ENCODE assay signal across 8 cellular contexts in the genomic region with DNA sequence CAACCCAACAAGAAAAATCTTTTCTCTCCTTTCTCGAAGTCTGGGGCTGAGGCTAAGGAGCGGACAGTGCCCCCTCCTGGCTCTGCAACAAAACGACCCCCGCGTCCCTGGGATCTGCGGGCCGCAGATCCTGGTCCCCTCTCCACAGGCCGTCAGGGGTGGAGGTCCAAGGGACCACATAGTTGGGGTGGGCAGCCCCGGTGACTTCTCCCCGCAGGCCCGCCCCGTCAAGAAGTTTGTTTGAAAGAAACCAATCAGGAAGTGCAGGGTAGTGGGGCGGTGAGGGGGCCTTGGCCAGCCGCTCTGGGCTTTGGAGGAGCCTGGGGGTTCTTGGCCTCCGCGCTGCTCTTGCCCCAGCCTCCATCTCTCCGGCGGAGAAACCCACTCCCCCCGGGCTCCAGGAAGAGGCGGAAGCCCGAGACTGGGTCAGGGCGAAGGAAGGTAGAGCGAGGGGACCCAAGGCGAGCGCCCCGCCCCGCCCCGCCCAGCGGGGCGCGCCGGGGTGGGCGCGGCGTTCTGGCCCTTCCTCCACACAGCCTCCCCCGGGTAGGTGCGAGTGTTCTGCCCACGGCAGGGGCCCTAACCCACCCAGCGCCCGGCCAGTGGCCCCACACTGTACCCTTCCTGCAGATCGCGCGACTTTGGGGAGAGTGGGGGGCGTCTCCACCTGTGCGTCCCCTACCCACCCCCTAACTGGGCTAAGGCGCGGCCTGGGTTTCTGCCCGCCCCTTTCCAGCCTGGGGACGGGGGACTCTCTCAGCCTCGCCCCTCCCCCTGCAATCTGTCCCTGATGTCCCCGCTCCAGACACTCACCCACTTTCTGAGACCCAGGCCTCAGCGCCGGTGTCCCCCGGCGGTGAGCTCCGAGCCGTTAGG. TPM values are rescaled to one million over a fixed set of nuclear protein-coding genes. Genes with fewer than 3 reads are reported as not detected.
DNase-seq lines count a peak whose midpoint lies in the region; ATAC-seq and TF ChIP-seq lines count a peak whose summit lies in the region.

No MANE protein-coding gene starts in this region.

- no peaks in the 10 kb centered on the region for H3K79me2 ChIP-seq in OCI-LY7 (ENCODE audit: insufficient read depth, low read depth, low read length)

- no peak overlapping the region for H2AFZ ChIP-seq in OCI-LY7 (ENCODE audit: low read length)

- H3K9me3 ChIP-seq in OCI-LY7 (ENCODE audit: low read length) (no peaks in the 10 kb centered on the region), body of pancreas (no peaks in the 10 kb centered on the region)

- ATAC-seq in body of pancreas (peak; percentile 3), GM21515 (IDR thresholded peaks at IDR 0.05; ENCODE audit: unreplicated experiment) (no peak), GM18909 (IDR thresholded peaks at IDR 0.05; ENCODE audit: poor library complexity, unreplicated experiment) (no peak)

- no peak overlapping the region for H3K27ac ChIP-seq in OCI-LY7 (ENCODE audit: low read depth, low read length, poor library complexity, severe bottlenecking)
- H3K27ac ChIP-seq in body of pancreas: peak overlapping the region; percentile 52 to 83 (median 66)

- H3K36me3 ChIP-seq in OCI-LY7 (ENCODE audit: insufficient read depth, low read length) (no peaks in the 10 kb centered on the region), body of pancreas (replicated peaks in 1 of 2; ENCODE audit: insufficient read depth in 1 of 2, low read depth in 2 of 2) (no peaks in the 10 kb centered on the region)

- intact Hi-C loops in OCI-LY7 (cut with micrococcal nuclease; ENCODE audit: unreplicated experiment): no loop called here
- intact Hi-C loops in body of pancreas (cut with DNase I): no loop called here

- no TSS peak for BruUV-seq in OCI-LY7 (replicated peaks; lab: Mats Ljungman, UMichigan)

- CTCF ChIA-PET in OCI-LY7 (lab: Charles Lee; ENCODE audit: unreplicated experiment): no interaction called here

- H3K4me3 ChIP-seq in OCI-LY7 (ENCODE audit: low read depth, low read length, poor library complexity, severe bottlenecking) (no peak overlapping the region), body of pancreas (peak overlapping the region; percentile 44 to 81)

- WGBS in body of pancreas, 2 donors: 3 to 17% methylated on average over 28 to 51 of the region's 57 CpGs

- no peaks in the 10 kb centered on the region for H3K27me3 ChIP-seq in body of pancreas

- peak overlapping the region; percentile 28; the same call in 1 of the 2 replicates for H3K4me2 ChIP-seq in OCI-LY7 (ENCODE audit: low read length)

- POLR2A ChIA-PET in OCI-LY7 (lab: Charles Lee): interaction anchor here (0.6 kb wide), 1 partner anchor 224 kb away, joined by 5 read pairs; no protein-coding TSS in a partner anchor

- H4K20me1 ChIP-seq in OCI-LY7 (ENCODE audit: insufficient read depth, low read length): no peaks in the 10 kb centered on the region

- DNase-seq in DMS53 (lab: John Stamatoyannopoulos, UW) (peak; percentile 53), DMS53 treated with DMSO at 0.1 percent for 48 hours (lab: John Stamatoyannopoulos, UW; ENCODE audit: unreplicated experiment) (no peak), OCI-LY7 (ENCODE audit: low spot score) (no peak), body of pancreas (peak in 3 of 4 donors; percentile 27 to 48 (median 33)), islet precursor cell (peak; percentile 71)
- DNase-seq in stimulated activated CD4-positive, alpha-beta T cell treated with anti-CD3 and anti-CD28 coated beads, Interleukin-4, amount 100 ng/mL, for 24 hours: peak; percentile 31

- H3K4me1 ChIP-seq in OCI-LY7 (ENCODE audit: insufficient read depth, low read length, poor library complexity, severe bottlenecking) (peaks cover 3% of the 10 kb centered on the region), body of pancreas (peaks cover 42% of the 10 kb centered on the region)

- TF ChIP-seq CTCF in OCI-LY7 (conservative IDR thresholded peaks at IDR 0.05; ENCODE audit: low read length) (peak; percentile 65), body of pancreas (IDR thresholded peaks at IDR 0.05) (peak in 5 of 7 experiments; percentile 27 to 39 (median 36))

- TF ChIP-seq POLR2A in body of pancreas (IDR thresholded peaks at IDR 0.05): no peak

- no peaks in the 10 kb centered on the region for H3K9me2 ChIP-seq in OCI-LY7 (ENCODE audit: insufficient read depth, low read length)

RNA-seq across cellular contexts. Expression of gene TP53I11, which starts 1.3 kb away (rescaled TPM):
- total RNA-seq in OCI-LY7 (2014; rRNA removed; shearing (Covaris generic)): 0.05 and 0.25 TPM in 2 replicates
- total RNA-seq in OCI-LY7 (2022) (0.51 TPM in 1 of 2 replicates, not detected in the other), body of pancreas (10 to 100 TPM; 21.8 to 91.0 TPM)

Comparison
In these comparisons a context has a peak if more than half of its experiments do, and no peak if none do; other contexts are left out.
1. DNase-seq: peak in DMS53 (single experiment), body of pancreas (3 of 4), islet precursor cell (single experiment) and stimulated activated CD4-positive, alpha-beta T cell treated with anti-CD3 and anti-CD28 coated beads, Interleukin-4, amount 100 ng/mL, for 24 hours (single experiment); none in DMS53 treated with DMSO at 0.1 percent for 48 hours (single experiment) and OCI-LY7 (single experiment).
2. RNA of gene TP53I11, which starts 1.3 kb away (total RNA-seq): 21.8 to 91.0 TPM in body of pancreas; 0.05 to 0.51 TPM in OCI-LY7; every median in the first group is over 10 times any median in the second.